ENCODE assay signal across 17 cellular contexts in genomic region chr13:74204606-74205312, GRCh38.
"Had no signal": no experiment of that assay in that cellular context is flagged by ENCODE, and none has a peak within 500 bp of the region (broad histone marks: within the 10 kb centered on the region; RNA-seq: fewer than 3 reads in every experiment).

No MANE protein-coding gene starts in this region.

- H3K9me3 Mint-ChIP-seq: memory B cell; natural killer cell treated with Interleukin-12 subunit alpha and Interleukin-12 subunit beta and Interleukin-15 and Interleukin-18, amount 100 ng/mL, for 72 hours; T-cell had no signal

- H3K36me3 Mint-ChIP-seq: memory B cell, T-cell had no signal

- ATAC-seq: esophagus mucosa; natural killer cell treated with Interleukin-12 subunit alpha and Interleukin-12 subunit beta and Interleukin-15 and Interleukin-18, amount 100 ng/mL, for 72 hours; T-cell had no signal

- H3K27ac Mint-ChIP-seq: activated T-helper 1 cell treated with anti-CD3 and anti-CD28 coated beads, Interleukin-12 subunit alpha, Interleukin-12 subunit beta, Interleukin-2, Interleukin-4 antibody, amounts not matched to agents 30 ng/mL and 10 ng/mL and 1 ng/mL, durations not matched to agents 14 hours and 24 hours and 36 hours; memory B cell; natural killer cell treated with Interleukin-12 subunit alpha and Interleukin-12 subunit beta and Interleukin-15 and Interleukin-18, amount 100 ng/mL, for 72 hours; stimulated activated naive CD8-positive, alpha-beta T cell treated with anti-CD3 and anti-CD28 coated beads, Interleukin-15, Interleukin-2, amounts not matched to agents 100 ng/mL and 50 ng/mL, for 24 hours; T-cell had no signal

- H3K4me3 ChIP-seq: cardiac muscle cell, dorsolateral prefrontal cortex, left ventricle myocardium inferior, upper lobe of left lung had no signal

- H3K27me3 ChIP-seq: cardiac muscle cell, dorsolateral prefrontal cortex, upper lobe of left lung had no signal

- H3K4me1 Mint-ChIP-seq: memory B cell, T-cell had no signal

- H3K27ac ChIP-seq: cardiac muscle cell, dorsolateral prefrontal cortex, left ventricle myocardium inferior, upper lobe of left lung had no signal

- H3K9me3 ChIP-seq: left ventricle myocardium inferior, upper lobe of left lung had no signal

- H3K27me3 Mint-ChIP-seq: T-cell had no signal

- H3K4me1 ChIP-seq: left ventricle myocardium inferior, upper lobe of left lung had no signal

- H3K4me3 Mint-ChIP-seq: activated T-helper 1 cell treated with anti-CD3 and anti-CD28 coated beads, Interleukin-12 subunit alpha, Interleukin-12 subunit beta, Interleukin-2, Interleukin-4 antibody, amounts not matched to agents 30 ng/mL and 10 ng/mL and 1 ng/mL, durations not matched to agents 14 hours and 24 hours and 36 hours; memory B cell; natural killer cell treated with Interleukin-12 subunit alpha and Interleukin-12 subunit beta and Interleukin-15 and Interleukin-18, amount 100 ng/mL, for 72 hours; stimulated activated naive CD8-positive, alpha-beta T cell treated with anti-CD3 and anti-CD28 coated beads, Interleukin-15, Interleukin-2, amounts not matched to agents 100 ng/mL and 50 ng/mL, for 24 hours; T-cell had no signal

- DNase-seq: activated CD4-positive, CD25-positive, alpha-beta regulatory T cell treated with anti-CD3 and anti-CD28 coated beads, Interleukin-2, amount 50 U/mL, for 72 hours; anterior cingulate cortex; dorsolateral prefrontal cortex; foreskin fibroblast; glutamatergic neuron; hypothalamus; left ventricle myocardium inferior; small intestine; T-cell; T-helper 9 cell; upper lobe of left lung had no signal

- H3K36me3 ChIP-seq: cardiac muscle cell, left ventricle myocardium inferior, upper lobe of left lung had no signal
